ENCODE assay signal across 1 cellular context in the genomic region with DNA sequence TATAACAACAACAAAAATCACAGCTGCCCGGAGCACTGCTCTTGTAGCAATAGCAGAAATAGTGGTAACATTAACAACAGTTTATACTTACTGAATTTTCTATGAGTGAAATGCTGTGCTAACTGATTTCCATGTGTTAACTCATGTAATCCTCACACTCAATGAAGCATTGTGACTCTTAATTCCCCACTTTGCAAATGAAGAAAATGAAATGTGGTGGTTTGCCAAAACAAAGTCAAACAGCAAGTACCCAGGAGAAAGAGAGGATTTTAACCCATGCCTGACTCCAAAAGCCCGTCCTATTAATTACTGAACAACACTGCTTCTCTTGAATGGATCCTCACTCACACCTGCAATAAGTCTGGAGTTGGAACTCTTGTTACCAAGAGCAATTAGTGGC.
TF ChIP-seq lines count a peak whose summit lies in the region.

No MANE protein-coding gene starts in this region.

TF ChIP-seq in GM23338, 12 proteins besides CTCF, POLR2A, EP300 and RAD21 (continued from another document):
- TF ChIP-seq, protein P1, sequence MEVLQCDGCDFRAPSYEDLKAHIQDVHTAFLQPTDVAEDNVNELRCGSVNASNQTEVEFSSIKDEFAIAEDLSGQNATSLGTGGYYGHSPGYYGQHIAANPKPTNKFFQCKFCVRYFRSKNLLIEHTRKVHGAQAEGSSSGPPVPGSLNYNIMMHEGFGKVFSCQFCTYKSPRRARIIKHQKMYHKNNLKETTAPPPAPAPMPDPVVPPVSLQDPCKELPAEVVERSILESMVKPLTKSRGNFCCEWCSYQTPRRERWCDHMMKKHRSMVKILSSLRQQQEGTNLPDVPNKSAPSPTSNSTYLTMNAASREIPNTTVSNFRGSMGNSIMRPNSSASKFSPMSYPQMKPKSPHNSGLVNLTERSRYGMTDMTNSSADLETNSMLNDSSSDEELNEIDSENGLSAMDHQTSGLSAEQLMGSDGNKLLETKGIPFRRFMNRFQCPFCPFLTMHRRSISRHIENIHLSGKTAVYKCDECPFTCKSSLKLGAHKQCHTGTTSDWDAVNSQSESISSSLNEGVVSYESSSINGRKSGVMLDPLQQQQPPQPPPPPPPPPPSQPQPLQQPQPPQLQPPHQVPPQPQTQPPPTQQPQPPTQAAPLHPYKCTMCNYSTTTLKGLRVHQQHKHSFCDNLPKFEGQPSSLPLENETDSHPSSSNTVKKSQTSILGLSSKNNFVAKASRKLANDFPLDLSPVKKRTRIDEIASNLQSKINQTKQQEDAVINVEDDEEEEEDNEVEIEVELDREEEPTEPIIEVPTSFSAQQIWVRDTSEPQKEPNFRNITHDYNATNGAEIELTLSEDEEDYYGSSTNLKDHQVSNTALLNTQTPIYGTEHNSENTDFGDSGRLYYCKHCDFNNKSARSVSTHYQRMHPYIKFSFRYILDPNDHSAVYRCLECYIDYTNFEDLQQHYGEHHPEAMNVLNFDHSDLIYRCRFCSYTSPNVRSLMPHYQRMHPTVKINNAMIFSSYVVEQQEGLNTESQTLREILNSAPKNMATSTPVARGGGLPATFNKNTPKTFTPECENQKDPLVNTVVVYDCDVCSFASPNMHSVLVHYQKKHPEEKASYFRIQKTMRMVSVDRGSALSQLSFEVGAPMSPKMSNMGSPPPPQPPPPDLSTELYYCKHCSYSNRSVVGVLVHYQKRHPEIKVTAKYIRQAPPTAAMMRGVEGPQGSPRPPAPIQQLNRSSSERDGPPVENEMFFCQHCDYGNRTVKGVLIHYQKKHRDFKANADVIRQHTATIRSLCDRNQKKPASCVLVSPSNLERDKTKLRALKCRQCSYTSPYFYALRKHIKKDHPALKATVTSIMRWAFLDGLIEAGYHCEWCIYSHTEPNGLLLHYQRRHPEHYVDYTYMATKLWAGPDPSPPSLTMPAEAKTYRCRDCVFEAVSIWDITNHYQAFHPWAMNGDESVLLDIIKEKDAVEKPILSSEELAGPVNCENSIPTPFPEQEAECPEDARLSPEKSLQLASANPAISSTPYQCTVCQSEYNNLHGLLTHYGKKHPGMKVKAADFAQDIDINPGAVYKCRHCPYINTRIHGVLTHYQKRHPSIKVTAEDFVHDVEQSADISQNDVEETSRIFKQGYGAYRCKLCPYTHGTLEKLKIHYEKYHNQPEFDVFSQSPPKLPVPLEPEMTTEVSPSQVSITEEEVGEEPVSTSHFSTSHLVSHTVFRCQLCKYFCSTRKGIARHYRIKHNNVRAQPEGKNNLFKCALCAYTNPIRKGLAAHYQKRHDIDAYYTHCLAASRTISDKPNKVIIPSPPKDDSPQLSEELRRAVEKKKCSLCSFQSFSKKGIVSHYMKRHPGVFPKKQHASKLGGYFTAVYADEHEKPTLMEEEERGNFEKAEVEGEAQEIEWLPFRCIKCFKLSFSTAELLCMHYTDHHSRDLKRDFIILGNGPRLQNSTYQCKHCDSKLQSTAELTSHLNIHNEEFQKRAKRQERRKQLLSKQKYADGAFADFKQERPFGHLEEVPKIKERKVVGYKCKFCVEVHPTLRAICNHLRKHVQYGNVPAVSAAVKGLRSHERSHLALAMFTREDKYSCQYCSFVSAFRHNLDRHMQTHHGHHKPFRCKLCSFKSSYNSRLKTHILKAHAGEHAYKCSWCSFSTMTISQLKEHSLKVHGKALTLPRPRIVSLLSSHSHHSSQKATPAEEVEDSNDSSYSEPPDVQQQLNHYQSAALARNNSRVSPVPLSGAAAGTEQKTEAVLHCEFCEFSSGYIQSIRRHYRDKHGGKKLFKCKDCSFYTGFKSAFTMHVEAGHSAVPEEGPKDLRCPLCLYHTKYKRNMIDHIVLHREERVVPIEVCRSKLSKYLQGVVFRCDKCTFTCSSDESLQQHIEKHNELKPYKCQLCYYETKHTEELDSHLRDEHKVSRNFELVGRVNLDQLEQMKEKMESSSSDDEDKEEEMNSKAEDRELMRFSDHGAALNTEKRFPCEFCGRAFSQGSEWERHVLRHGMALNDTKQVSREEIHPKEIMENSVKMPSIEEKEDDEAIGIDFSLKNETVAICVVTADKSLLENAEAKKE (CRISPR knock-in tag; IDR thresholded peaks at IDR 0.05): no peak
- TF ChIP-seq POLR2AphosphoS5 (IDR thresholded peaks at IDR 0.05; ENCODE audit: low read depth): no peak
- no peak for TF ChIP-seq ZNF331 (CRISPR knock-in tag; IDR thresholded peaks at IDR 0.05; ENCODE audit: low read depth)
- no peak for TF ChIP-seq EZH2 (IDR thresholded peaks at IDR 0.05; ENCODE audit: low read depth, unreplicated experiment)
- TF ChIP-seq EZH2phosphoT487 (IDR thresholded peaks at IDR 0.05; ENCODE audit: unreplicated experiment): no peak
TF ChIP-seq in GM23338: peak in this region for 0.
